ENCODE assay signal across 21 cellular contexts in genomic region chr11:71263391-71263790, GRCh38. TPM values are rescaled to one million over a fixed set of nuclear protein-coding genes. Genes with fewer than 3 reads are reported as not detected.
A peak's percentile ranks its signal among the peaks of the same experiment; 100 is the strongest.
DNase-seq lines count a peak whose midpoint lies in the region; ATAC-seq and TF ChIP-seq lines count a peak whose summit lies in the region.
"Had no signal": no experiment of that assay in that cellular context is flagged by ENCODE, and none has a peak within 500 bp of the region (broad histone marks: within the 10 kb centered on the region; RNA-seq: fewer than 3 reads in every experiment).

No MANE protein-coding gene starts in this region.

- intact Hi-C loops in body of pancreas (cut with DNase I): no loop called here
- intact Hi-C loops in activated CD4-positive, alpha-beta T cell treated with anti-CD3 and anti-CD28 coated beads for 36 hours (cut with DNase I, micrococcal nuclease): no loop called here

- CTCF ChIA-PET in activated CD4-positive, alpha-beta T cell treated with anti-CD3 and anti-CD28 coated beads for 36 hours (lab: Charles Lee): no interaction called here

- no peaks in the 10 kb centered on the region for H3K36me3 ChIP-seq in body of pancreas (replicated peaks in 1 of 2; ENCODE audit: insufficient read depth in 1 of 2, low read depth in 2 of 2)

- H3K9me3 Mint-ChIP-seq in activated CD4-positive, alpha-beta T cell treated with anti-CD3 and anti-CD28 coated beads for 36 hours (ENCODE audit: low read depth): no peaks in the 10 kb centered on the region

- in situ Hi-C loops in ACHN (cut with HindIII; ENCODE audit: low pct_ligation_motif_present, low pct_unique_long_range_greater_than_20kb, low sequenced_read_pairs): no loop called here

- H3K4me1 ChIP-seq in body of pancreas: peaks cover 4% of the 10 kb centered on the region

- WGBS in body of pancreas, 2 donors: 47 to 50% methylated on average over 4 of the region's 4 CpGs

- no peak overlapping the region for H3K4me3 ChIP-seq in body of pancreas

- DNase-seq in ACHN (peak; percentile 28), HCEC 1CT (peak; percentile 20), body of pancreas (no peak), kidney glomerular epithelial cell (lab: John Stamatoyannopoulos, UW) (peak; percentile 17), AML-193 (lab: John Stamatoyannopoulos, UW) (no peak), NCI-H1436 (lab: John Stamatoyannopoulos, UW) (no peak)
- no peak for DNase-seq in activated CD4-positive, alpha-beta T cell treated with anti-CD3 and anti-CD28 coated beads for 36 hours
- DNase-seq: COR-L47; GOT3; NCI-H1092 treated with DMSO at 0.1 percent for 48 hours; NCI-H1694 treated with DMSO at 0.1 percent for 48 hours; NCI-H345; NCI-H526; NK-92 treated with Interleukin-12 subunit alpha and Interleukin-12 subunit beta, amount 100 ng/mL, for 24 hours; RPMI8226; SIG-M5 had no signal

- ATAC-seq in body of pancreas (peak; percentile 30), GM21528 (IDR thresholded peaks at IDR 0.05; ENCODE audit: low FRiP score, unreplicated experiment) (no peak)
- no peak for ATAC-seq in activated CD4-positive, alpha-beta T cell treated with anti-CD3 and anti-CD28 coated beads for 36 hours
- ATAC-seq: HepG2 had no signal

- no peak for TF ChIP-seq POLR2A in body of pancreas (IDR thresholded peaks at IDR 0.05)

- no peak overlapping the region for H3K4me3 Mint-ChIP-seq in activated CD4-positive, alpha-beta T cell treated with anti-CD3 and anti-CD28 coated beads for 36 hours

- POLR2A ChIA-PET in activated CD4-positive, alpha-beta T cell treated with anti-CD3 and anti-CD28 coated beads for 36 hours (lab: Charles Lee): no interaction called here

- H3K9me3 ChIP-seq in body of pancreas: no peaks in the 10 kb centered on the region

- H3K27me3 Mint-ChIP-seq in activated CD4-positive, alpha-beta T cell treated with anti-CD3 and anti-CD28 coated beads for 36 hours: peaks cover 2% of the 10 kb centered on the region

- no peak for TF ChIP-seq CTCF in body of pancreas (IDR thresholded peaks at IDR 0.05)

- no peaks in the 10 kb centered on the region for H3K4me1 Mint-ChIP-seq in activated CD4-positive, alpha-beta T cell treated with anti-CD3 and anti-CD28 coated beads for 36 hours

- no peak overlapping the region for H3K27ac Mint-ChIP-seq in activated CD4-positive, alpha-beta T cell treated with anti-CD3 and anti-CD28 coated beads for 36 hours

- H3K27me3 ChIP-seq in body of pancreas: no peaks in the 10 kb centered on the region

- no peak overlapping the region for H3K27ac ChIP-seq in body of pancreas
- H3K27ac ChIP-seq: KMS-11 had no signal

- no peaks in the 10 kb centered on the region for H3K36me3 Mint-ChIP-seq in activated CD4-positive, alpha-beta T cell treated with anti-CD3 and anti-CD28 coated beads for 36 hours (ENCODE audit: low read depth)

RNA-seq across cellular contexts. Expression of gene SHANK2, which starts 11.0 kb away (rescaled TPM):
- total RNA-seq in body of pancreas: 10 to 100 TPM; 44.4 to 94.9 TPM
- total RNA-seq in activated CD4-positive, alpha-beta T cell treated with anti-CD3 and anti-CD28 coated beads for 36 hours: not detected
- total RNA-seq: G401, OCI-LY7 had no signal

Comparison
In these comparisons a context has a peak if more than half of its experiments do, and no peak if none do; other contexts are left out.
1. DNase-seq: peak in ACHN (single experiment), HCEC 1CT (single experiment) and kidney glomerular epithelial cell (single experiment); none in body of pancreas (0 of 4), AML-193 (0 of 2), activated CD4-positive, alpha-beta T cell treated with anti-CD3 and anti-CD28 coated beads for 36 hours (single experiment) and NCI-H1436 (single experiment).
2. RNA of gene SHANK2, which starts 11.0 kb away (total RNA-seq): 44.4 to 94.9 TPM in body of pancreas; not detected in activated CD4-positive, alpha-beta T cell treated with anti-CD3 and anti-CD28 coated beads for 36 hours; every median in the first group is over 10 times any median in the second.